In the genomic region with DNA sequence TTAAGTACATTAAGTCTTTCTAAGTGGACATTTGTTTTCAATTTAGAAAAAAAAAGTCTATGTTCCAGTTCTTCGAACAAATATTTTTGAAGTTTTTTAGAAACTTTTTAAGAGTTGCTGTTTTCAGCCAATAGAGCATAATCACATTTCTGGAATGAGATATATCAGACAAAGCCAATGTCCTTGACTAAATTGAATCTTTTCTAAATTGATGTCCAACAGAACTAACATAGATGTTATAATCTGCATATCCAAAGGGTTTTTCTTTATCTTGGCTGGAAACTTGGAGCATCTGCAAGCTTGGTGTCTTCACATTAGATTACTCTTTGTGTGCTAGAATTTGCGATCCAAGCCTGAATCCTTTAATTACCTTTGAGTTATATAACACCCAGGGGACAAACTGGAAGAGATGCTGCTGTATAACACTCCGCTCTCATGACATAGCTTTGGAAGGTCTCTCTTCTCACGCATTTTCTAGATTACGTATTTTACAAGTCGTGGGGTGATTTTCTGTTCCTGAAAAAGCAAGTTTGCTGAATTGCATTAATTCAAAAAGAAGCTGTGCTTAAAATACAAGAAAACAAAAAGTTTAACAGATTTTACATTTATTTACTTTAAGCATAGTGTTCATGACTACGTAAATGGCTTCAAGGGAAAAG, we compare ENCODE assay signal across 14 cellular contexts.
DNase-seq lines count a peak whose midpoint lies in the region; TF ChIP-seq lines count a peak whose summit lies in the region.
"Had no signal": no experiment of that assay in that cellular context is flagged by ENCODE, and none has a peak within 500 bp of the region (broad histone marks: within the 10 kb centered on the region; RNA-seq: fewer than 3 reads in every experiment).

No MANE protein-coding gene starts in this region.

- no peak for TF ChIP-seq CTCF in fibroblast of villous mesenchyme (IDR thresholded peaks at IDR 0.05; ENCODE audit: insufficient read depth, low read depth, low read length)
- TF ChIP-seq CTCF in osteocyte (IDR thresholded peaks at IDR 0.05): no peak

- H3K4me3 ChIP-seq in fibroblast of villous mesenchyme (ENCODE audit: low read depth, low read length): no peak overlapping the region
- H3K4me3 ChIP-seq: GM12878, mucosa of descending colon, prostate gland, vagina had no signal

- no peaks in the 10 kb centered on the region for H3K27me3 Mint-ChIP-seq in osteocyte (ENCODE audit: unreplicated experiment)
- H3K27me3 Mint-ChIP-seq: activated naive CD8-positive, alpha-beta T cell treated with anti-CD3 and anti-CD28 coated beads for 36 hours; activated T-helper 17 cell treated with anti-CD3 and anti-CD28 coated beads, Interleukin-2, amount 50 U/mL, for 72 hours had no signal

- H3K36me3 Mint-ChIP-seq in osteocyte (ENCODE audit: unreplicated experiment): peaks cover 4% of the 10 kb centered on the region
- H3K36me3 Mint-ChIP-seq: activated naive CD8-positive, alpha-beta T cell treated with anti-CD3 and anti-CD28 coated beads for 36 hours had no signal

- peak overlapping the region; percentile 31 for H3K27ac Mint-ChIP-seq in osteocyte (ENCODE audit: unreplicated experiment)
- H3K27ac Mint-ChIP-seq: activated naive CD8-positive, alpha-beta T cell treated with anti-CD3 and anti-CD28 coated beads for 36 hours; activated T-helper 17 cell treated with anti-CD3 and anti-CD28 coated beads, Interleukin-2, amount 50 U/mL, for 72 hours; stimulated activated effector memory CD8-positive, alpha-beta T cell treated with anti-CD3 and anti-CD28 coated beads, Interleukin-12 subunit alpha, Interleukin-12 subunit beta, amount 100 ng/mL, for 72 hours had no signal

- peaks cover 4% of the 10 kb centered on the region for H3K9me3 Mint-ChIP-seq in osteocyte (ENCODE audit: unreplicated experiment)
- H3K9me3 Mint-ChIP-seq: activated naive CD8-positive, alpha-beta T cell treated with anti-CD3 and anti-CD28 coated beads for 36 hours; activated T-helper 17 cell treated with anti-CD3 and anti-CD28 coated beads, Interleukin-2, amount 50 U/mL, for 72 hours; stimulated activated effector memory CD8-positive, alpha-beta T cell treated with anti-CD3 and anti-CD28 coated beads, Interleukin-12 subunit alpha, Interleukin-12 subunit beta, amount 100 ng/mL, for 72 hours had no signal

- H3K4me1 Mint-ChIP-seq in osteocyte (ENCODE audit: unreplicated experiment): peaks cover 28% of the 10 kb centered on the region
- H3K4me1 Mint-ChIP-seq: activated naive CD8-positive, alpha-beta T cell treated with anti-CD3 and anti-CD28 coated beads for 36 hours had no signal

- no peak overlapping the region for H3K4me3 Mint-ChIP-seq in osteocyte (ENCODE audit: unreplicated experiment)
- H3K4me3 Mint-ChIP-seq: activated naive CD8-positive, alpha-beta T cell treated with anti-CD3 and anti-CD28 coated beads for 36 hours; activated T-helper 17 cell treated with anti-CD3 and anti-CD28 coated beads, Interleukin-2, amount 50 U/mL, for 72 hours; stimulated activated effector memory CD8-positive, alpha-beta T cell treated with anti-CD3 and anti-CD28 coated beads, Interleukin-12 subunit alpha, Interleukin-12 subunit beta, amount 100 ng/mL, for 72 hours had no signal

- DNase-seq in GM04503 (ENCODE audit: low read depth) (peak; percentile 25), NCI-H526 (lab: John Stamatoyannopoulos, UW) (peak; percentile 14 to 27), fibroblast of villous mesenchyme (ENCODE audit: low read depth) (peak; percentile 28), osteocyte (ENCODE audit: extremely low spot score, unreplicated experiment) (no peak), cerebellar nuclear complex (lab: John Stamatoyannopoulos, UW) (no peak), GDM1 (lab: John Stamatoyannopoulos, UW) (no peak)
- DNase-seq in activated effector memory CD4-positive, alpha-beta T cell treated with anti-CD3 and anti-CD28 coated beads, Interleukin-2, amount 50 U/mL, for 16 hours: no peak

Comparison
In these comparisons a context has a peak if more than half of its experiments do, and no peak if none do; other contexts are left out.
1. DNase-seq: peak in GM04503 (single experiment), NCI-H526 (2 of 2) and fibroblast of villous mesenchyme (single experiment); none in osteocyte (single experiment), activated effector memory CD4-positive, alpha-beta T cell treated with anti-CD3 and anti-CD28 coated beads, Interleukin-2, amount 50 U/mL, for 16 hours (single experiment), cerebellar nuclear complex (0 of 2) and GDM1 (single experiment).